ENCODE assay signal across 10 cellular contexts in genomic region chr9:136090768-136091581, GRCh38. TPM values are rescaled to one million over a fixed set of nuclear protein-coding genes. Genes with fewer than 3 reads are reported as not detected.
DNase-seq lines count a peak whose midpoint lies in the region; ATAC-seq and TF ChIP-seq lines count a peak whose summit lies in the region.
"Had no signal": no experiment of that assay in that cellular context is flagged by ENCODE, and none has a peak within 500 bp of the region (broad histone marks: within the 10 kb centered on the region; RNA-seq: fewer than 3 reads in every experiment).

No MANE protein-coding gene starts in this region.

- no peaks in the 10 kb centered on the region for H3K9me3 ChIP-seq in esophagus (ENCODE audit: control insufficient read depth in 2 of 2, insufficient read depth in 1 of 2, low read depth in 1 of 2, low read length in 1 of 2)
- H3K9me3 ChIP-seq: thyroid gland had no signal

- no peak overlapping the region for H3K4me3 ChIP-seq in esophagus (ENCODE audit: low read depth in 1 of 2, low read length in 2 of 2)
- H3K4me3 ChIP-seq: thyroid gland had no signal

- DNase-seq in 8988T (peak; percentile 32), NCI-H69 (lab: John Stamatoyannopoulos, UW) (peak; percentile 24), neural crest cell (ENCODE audit: low read depth, low spot score) (no peak), DMS79 treated with DMSO at 0.1 percent for 48 hours (lab: John Stamatoyannopoulos, UW) (no peak), NCI-H446 (lab: John Stamatoyannopoulos, UW) (no peak), NCI-H2081 treated with DMSO at 0.1 percent for 48 hours (lab: John Stamatoyannopoulos, UW) (no peak)
- DNase-seq: midbrain, thyroid gland had no signal

- no peaks in the 10 kb centered on the region for H3K36me3 Mint-ChIP-seq in neural crest cell (ENCODE audit: low read depth)

- peaks cover 13% of the 10 kb centered on the region for H3K4me1 Mint-ChIP-seq in neural crest cell

- 65 to 69% methylated on average over 21 to 22 of the region's 22 CpGs for WGBS in esophagus, 2 donors

- H3K36me3 ChIP-seq in esophagus (ENCODE audit: control insufficient read depth in 2 of 2, insufficient read depth in 2 of 2, low read length in 1 of 2), result peaks cover 0 to 6% of the 10 kb centered on the region in 2 donors
- H3K36me3 ChIP-seq: thyroid gland had no signal

- no peak overlapping the region for H3K27ac Mint-ChIP-seq in neural crest cell (ENCODE audit: unreplicated experiment)

- ATAC-seq in GM18867 (IDR thresholded peaks at IDR 0.05; ENCODE audit: unreplicated experiment), result no peak

- H3K4me3 Mint-ChIP-seq in neural crest cell, result peak overlapping the region; percentile 81

- H3K9me3 Mint-ChIP-seq in neural crest cell, result no peaks in the 10 kb centered on the region

- no peak for TF ChIP-seq CTCF in neural crest cell (conservative IDR thresholded peaks at IDR 0.05)

- H3K27me3 ChIP-seq in esophagus (ENCODE audit: control insufficient read depth in 1 of 2, insufficient read depth in 2 of 2, low read length in 2 of 2), result no peaks in the 10 kb centered on the region
- H3K27me3 ChIP-seq: thyroid gland had no signal

- peaks cover 8 to 32% of the 10 kb centered on the region in 2 donors for H3K4me1 ChIP-seq in esophagus (ENCODE audit: control insufficient read depth in 2 of 2, insufficient read depth in 2 of 2, low read length in 1 of 2)

- peaks cover 8% of the 10 kb centered on the region for H3K27me3 Mint-ChIP-seq in neural crest cell (ENCODE audit: low read depth)

- peak overlapping the region; percentile 66 to 70 for H3K27ac ChIP-seq in esophagus (ENCODE audit: low read depth in 2 of 2, low read length in 1 of 2)
- H3K27ac ChIP-seq: thyroid gland had no signal

RNA-seq across cellular contexts. Expression of gene NACC2, which starts 4.1 kb away (rescaled TPM):
- 1 to 10 TPM; 3.2 to 4.5 TPM for polyA plus RNA-seq in esophagus
- 8.1 and 8.6 TPM in 2 replicates for total RNA-seq in neural crest cell

RNA-seq across cellular contexts. Expression of gene TMEM250, which starts 27.7 kb away (rescaled TPM):
- 10 to 100 TPM; 13.6 to 25.7 TPM for polyA plus RNA-seq in esophagus
- total RNA-seq in neural crest cell, result 37.4 and 39.0 TPM in 2 replicates

Comparison
In these comparisons a context has a peak if more than half of its experiments do, and no peak if none do; other contexts are left out.
1. DNase-seq: peak in 8988T (single experiment) and NCI-H69 (single experiment); none in neural crest cell (single experiment), DMS79 treated with DMSO at 0.1 percent for 48 hours (single experiment), NCI-H446 (0 of 2) and NCI-H2081 treated with DMSO at 0.1 percent for 48 hours (single experiment).